In the genomic region with DNA sequence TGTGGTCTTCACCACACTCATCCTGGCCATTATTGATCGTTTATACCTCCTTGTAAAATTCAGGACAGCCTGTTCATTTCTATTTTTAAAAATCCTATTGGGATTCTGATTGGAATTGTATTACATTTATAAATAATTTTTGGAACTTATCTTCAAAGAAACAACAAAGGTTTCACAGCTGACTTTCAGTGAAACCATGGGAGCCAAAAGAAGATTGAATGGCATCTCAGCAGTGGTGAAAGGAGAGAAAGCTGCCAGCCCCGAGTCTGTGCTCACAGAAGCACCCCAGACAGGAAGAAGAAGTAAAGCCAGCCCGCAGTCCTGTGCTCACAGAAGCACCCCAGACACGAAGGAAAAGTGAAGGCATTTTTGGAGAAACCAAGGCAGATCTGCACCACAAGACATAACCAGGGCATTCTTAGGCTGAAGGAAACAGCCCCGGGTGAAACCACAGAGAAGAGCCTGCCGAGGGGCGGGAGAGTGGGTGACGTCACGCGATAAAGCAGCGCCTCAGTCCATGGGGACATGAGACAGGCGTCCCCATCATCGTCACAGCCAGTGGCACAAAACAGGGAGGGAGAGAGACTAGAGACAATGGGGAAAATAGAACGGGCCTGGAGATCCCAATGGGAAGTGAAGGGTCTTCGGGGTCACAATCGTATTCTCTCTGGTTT, we compare ENCODE assay signal across 20 cellular contexts. TPM values are rescaled to one million over a fixed set of nuclear protein-coding genes. Genes with fewer than 3 reads are reported as not detected.
DNase-seq lines count a peak whose midpoint lies in the region; ATAC-seq and TF ChIP-seq lines count a peak whose summit lies in the region.
"Had no signal": no experiment of that assay in that cellular context is flagged by ENCODE, and none has a peak within 500 bp of the region (broad histone marks: within the 10 kb centered on the region; RNA-seq: fewer than 3 reads in every experiment).

No MANE protein-coding gene starts in this region.

- H3K36me3 ChIP-seq in BE2C = no peaks in the 10 kb centered on the region
- no peaks in the 10 kb centered on the region for H3K36me3 ChIP-seq in PC-3 (ENCODE audit: low read depth, low read length)
- no peaks in the 10 kb centered on the region for H3K36me3 ChIP-seq in A673 (ENCODE audit: insufficient read depth, low read length, poor library complexity, severe bottlenecking)
- H3K36me3 ChIP-seq: BLaER1, HAP-1 had no signal

- no peaks in the 10 kb centered on the region for H3K9me3 ChIP-seq in BE2C
- 0 out of 2 replicates have a peak, but pooled peaks cover 9% of the 10 kb centered on the region for H3K9me3 ChIP-seq in PC-3 (ENCODE audit: low read length)
- peaks cover 6% of the 10 kb centered on the region for H3K9me3 ChIP-seq in A673 (ENCODE audit: low read depth, low read length, poor library complexity, severe bottlenecking)
- H3K9me3 ChIP-seq: BLaER1 had no signal

- intact Hi-C loops in PC-3 (cut with micrococcal nuclease) = loop anchor here (5.0 kb wide), 1 partner anchor 46 kb away; the partner anchor contains the start of gene CEP72
- intact Hi-C loops in A673 (cut with micrococcal nuclease; ENCODE audit: unreplicated experiment) = no loop called here

- BruUV-seq in PC-3 (replicated peaks; lab: Mats Ljungman, UMichigan) (TSS peak; percentile 26), A673 (replicated peaks; lab: Mats Ljungman, UMichigan) (no TSS peak)

- DNase-seq in BE2C = peak; percentile 2
- no peak for DNase-seq in PC-3
- peak; percentile 2 for DNase-seq in amniotic epithelial cell (ENCODE audit: low read depth)
- DNase-seq in osteocyte (ENCODE audit: extremely low spot score, unreplicated experiment) = peak; percentile 78
- no peak for DNase-seq in NCI-H1436 treated with DMSO at 0.1 percent for 48 hours (lab: John Stamatoyannopoulos, UW)
- DNase-seq in A673 (ENCODE audit: low spot score) = no peak
- DNase-seq: Calu3, GF-D8, KBM-7, NCI-H1105 treated with DMSO at 0.1 percent for 48 hours, NCI-H1694 treated with DMSO at 0.1 percent for 48 hours, NCI-H2107, NCI-H510A, NCI-H748 treated with DMSO at 0.1 percent for 48 hours, RPMI8226, SHP77 treated with DMSO at 0.1 percent for 48 hours had no signal

- CTCF ChIA-PET in PC-3 (lab: Charles Lee) = interaction anchor here (0.5 to 0.6 kb wide), 3 partner anchors 90 to 106 kb away, joined by 3 to 5 read pairs (median 4); no protein-coding TSS in a partner anchor
- CTCF ChIA-PET in A673 (lab: Charles Lee) = no interaction called here

- H3K27me3 ChIP-seq in BE2C (peaks cover 16% of the 10 kb centered on the region), PC-3 (ENCODE audit: low read length) (no peaks in the 10 kb centered on the region), A673 (replicated peaks; ENCODE audit: insufficient read depth, low read depth, low read length, poor library complexity) (peaks cover 43% of the 10 kb centered on the region)
- H3K27me3 ChIP-seq: BLaER1 had no signal

- H3K4me1 ChIP-seq in BE2C (no peaks in the 10 kb centered on the region), PC-3 (ENCODE audit: insufficient read depth, low read length) (peaks cover 12% of the 10 kb centered on the region; the same call in 1 of the 2 replicates), A673 (ENCODE audit: insufficient read depth, low read length, poor library complexity, severe bottlenecking) (no peaks in the 10 kb centered on the region)
- H3K4me1 ChIP-seq: HAP-1 had no signal

- H3K27me3 Mint-ChIP-seq in osteocyte (ENCODE audit: unreplicated experiment) = no peaks in the 10 kb centered on the region

- peak overlapping the region; percentile 67; the same call in 1 of the 2 replicates for H3K4me2 ChIP-seq in PC-3 (ENCODE audit: low read length)
- H3K4me2 ChIP-seq: BLaER1 had no signal

- H3F3A ChIP-seq in PC-3 (ENCODE audit: low read length, unreplicated experiment) = peaks cover 3% of the 10 kb centered on the region

- H3K79me2 ChIP-seq in PC-3 (ENCODE audit: low read length) = no peaks in the 10 kb centered on the region

- peaks cover 15% of the 10 kb centered on the region for H3K9me3 Mint-ChIP-seq in osteocyte (ENCODE audit: unreplicated experiment)
- H3K9me3 Mint-ChIP-seq: CD8-positive, alpha-beta T cell had no signal

- H3K36me3 Mint-ChIP-seq in osteocyte (ENCODE audit: unreplicated experiment) = no peaks in the 10 kb centered on the region
- H3K36me3 Mint-ChIP-seq: CD8-positive, alpha-beta T cell had no signal

- POLR2A ChIA-PET in PC-3 (lab: Charles Lee; ENCODE audit: unreplicated experiment) = no interaction called here
- POLR2A ChIA-PET in A673 (lab: Charles Lee; ENCODE audit: low non-redundant PET) = no interaction called here

- H3K4me1 Mint-ChIP-seq in osteocyte (ENCODE audit: unreplicated experiment) = peaks cover 3% of the 10 kb centered on the region

- no peak overlapping the region for H3K27ac Mint-ChIP-seq in osteocyte (ENCODE audit: unreplicated experiment)
- H3K27ac Mint-ChIP-seq: CD8-positive, alpha-beta T cell had no signal

- H3K4me3 Mint-ChIP-seq in osteocyte (ENCODE audit: unreplicated experiment) = no peak overlapping the region
- H3K4me3 Mint-ChIP-seq: CD8-positive, alpha-beta T cell had no signal

- H3K4me3 ChIP-seq in BE2C (ENCODE audit: low read depth, low read length) (no peak overlapping the region), PC-3 (ENCODE audit: low read length) (peak overlapping the region; percentile 47; the same call in 1 of the 2 replicates), A673 (ENCODE audit: low read depth, low read length, poor library complexity, severe bottlenecking) (no peak overlapping the region)
- H3K4me3 ChIP-seq: BLaER1, HAP-1 had no signal

- ATAC-seq in PC-3 (no peak; the same call in 1 of the 2 replicates), HG03342 (IDR thresholded peaks at IDR 0.05; ENCODE audit: unreplicated experiment) (no peak)
- ATAC-seq: CD8-positive, alpha-beta T cell had no signal

- H2AFZ ChIP-seq in PC-3 (ENCODE audit: low read length) = no peak overlapping the region

- peak overlapping the region; percentile 54 for H3K27ac ChIP-seq in PC-3 (ENCODE audit: low read length)
- H3K27ac ChIP-seq in A673 (ENCODE audit: low read depth, low read length, poor library complexity, severe bottlenecking) = no peak overlapping the region
- H3K27ac ChIP-seq: BLaER1 had no signal

- no peak for TF ChIP-seq CTCF in BE2C (IDR thresholded peaks at IDR 0.05; ENCODE audit: low read depth, low read length)
- no peak for TF ChIP-seq CTCF in PC-3 (conservative IDR thresholded peaks at IDR 0.05; ENCODE audit: low read depth, low read length)
- TF ChIP-seq CTCF in osteocyte (IDR thresholded peaks at IDR 0.05) = no peak
- TF ChIP-seq CTCF in A673 (conservative IDR thresholded peaks at IDR 0.05; ENCODE audit: low read depth, low read length) = no peak

- no peaks in the 10 kb centered on the region for H4K20me1 ChIP-seq in PC-3 (ENCODE audit: low read length)
- H4K20me1 ChIP-seq: BLaER1 had no signal

- H3K9me2 ChIP-seq in PC-3 (replicated peaks; ENCODE audit: low read length) = no peaks in the 10 kb centered on the region

- H3K9ac ChIP-seq in PC-3 (ENCODE audit: low read length) = no peak overlapping the region
- H3K9ac ChIP-seq: BLaER1 had no signal

RNA-seq across cellular contexts. Expression of gene SLC9A3, which starts 42.5 kb away (rescaled TPM):
- 2.3 TPM for polyA plus RNA-seq in BE2C (2012; ENCODE audit: insufficient read depth, insufficient read length, low read depth)
- total RNA-seq in PC-3 (2014; rRNA removed) (4.7 and 4.9 TPM in 2 replicates), osteocyte (1.2 and 1.7 TPM in 2 replicates), A673 (2021) (1.6 and 1.9 TPM in 2 replicates)

RNA-seq across cellular contexts. Expression of gene CEP72, which starts 45.4 kb away (rescaled TPM):
- polyA plus RNA-seq in BE2C (2012; ENCODE audit: insufficient read depth, insufficient read length, low read depth) = 5.6 TPM
- 17.3 and 23.6 TPM in 2 replicates for total RNA-seq in PC-3 (2014; rRNA removed)
- total RNA-seq in osteocyte = 5.4 and 7.6 TPM in 2 replicates
- 37.2 and 40.1 TPM in 2 replicates for total RNA-seq in A673 (2021)

Comparison
In these comparisons a context has a peak if more than half of its experiments do, and no peak if none do; other contexts are left out.
1. DNase-seq: peak in BE2C (single experiment), amniotic epithelial cell (single experiment) and osteocyte (single experiment); none in PC-3 (single experiment), NCI-H1436 treated with DMSO at 0.1 percent for 48 hours (single experiment) and A673 (single experiment).